In genomic region chrX:24396236-24396929, GRCh38 we compare ENCODE assay signal across 1 cellular context.
TF ChIP-seq lines count a peak whose summit lies in the region.

No MANE protein-coding gene starts in this region.

TF ChIP-seq in SK-N-SH, 30 proteins besides CTCF, POLR2A, EP300 and RAD21 (continued from another document):
- TF ChIP-seq REST (IDR thresholded peaks at IDR 0.05; ENCODE audit: low read depth, low read length) (no peak), CHD2 (IDR thresholded peaks at IDR 0.05; ENCODE audit: low read length, partially characterized antibody) (no peak), JUND (IDR thresholded peaks at IDR 0.05) (no peak), SMC3 (IDR thresholded peaks at IDR 0.05; ENCODE audit: low read depth, low read length) (no peak), FOXM1 (IDR thresholded peaks at IDR 0.05; ENCODE audit: low read depth) (no peak), RXRA (IDR thresholded peaks at IDR 0.05; ENCODE audit: borderline replicate concordance, low read depth) (no peak)
TF ChIP-seq in SK-N-SH: peak in this region for 0.
